Comparison of ENCODE assay signal across 11 cellular contexts in genomic region chr2:120237491-120237902, GRCh38. TPM values are rescaled to one million over a fixed set of nuclear protein-coding genes. Genes with fewer than 3 reads are reported as not detected.
DNase-seq lines count a peak whose midpoint lies in the region; TF ChIP-seq lines count a peak whose summit lies in the region.
"Had no signal": no experiment of that assay in that cellular context is flagged by ENCODE, and none has a peak within 500 bp of the region (broad histone marks: within the 10 kb centered on the region; RNA-seq: fewer than 3 reads in every experiment).

No MANE protein-coding gene starts in this region.

- no peak overlapping the region for H3K4me3 ChIP-seq in cardiac fibroblast (replicated peaks in 1 of 2; ENCODE audit: low read depth in 2 of 2, low read length in 2 of 2)
- H3K4me3 ChIP-seq: tibial nerve had no signal

- no peak for TF ChIP-seq CTCF in cardiac fibroblast (IDR thresholded peaks at IDR 0.05; ENCODE audit: low read depth, low read length)

- DNase-seq in ACHN (peak; percentile 90), HT1080 (ENCODE audit: low read depth) (peak; percentile 88), cardiac fibroblast (ENCODE audit: low read depth in 2 of 2) (peak; percentile 57 to 72), kidney tubule cell (ENCODE audit: low spot score) (peak; percentile 94)
- no peak for DNase-seq in activated naive CD4-positive, alpha-beta T cell treated with anti-CD3 and anti-CD28 coated beads, Interleukin-2, amount 50 U/mL, for 16 hours
- DNase-seq in stimulated activated CD8-positive, alpha-beta memory T cell treated with anti-CD3 and anti-CD28 coated beads, Interleukin-4, amount 100 ng/mL, for 48 hours = no peak
- DNase-seq in stimulated activated CD4-positive, alpha-beta T cell treated with anti-CD3 and anti-CD28 coated beads, Interleukin-4, amount 100 ng/mL, for 1 hour = no peak
- no peak for DNase-seq in activated effector memory CD4-positive, alpha-beta T cell treated with anti-CD3 and anti-CD28 coated beads, Interleukin-2, amount 50 U/mL, for 16 hours
- DNase-seq: BE2C, NCI-H774 had no signal

- in situ Hi-C loops in ACHN (cut with HindIII; ENCODE audit: low pct_ligation_motif_present, low pct_unique_long_range_greater_than_20kb, low sequenced_read_pairs) = no loop called here

RNA-seq across cellular contexts. Expression of gene TMEM185B, which starts 14.3 kb away (rescaled TPM):
- 47.9 and 55.0 TPM in 2 replicates for total RNA-seq in HT1080 (2014; rRNA removed; shearing (Covaris generic))
- 61.5 and 70.4 TPM in 2 replicates for polyA plus RNA-seq in HT1080 (2015; cell fraction: cytosol; rRNA removed)
- polyA plus RNA-seq in HT1080 (2015; cell fraction: nucleus; rRNA removed) = 56.3 and 63.7 TPM in 2 replicates

RNA-seq across cellular contexts. Expression of gene RALB, which starts 15.2 kb away (rescaled TPM):
- 48.3 and 57.6 TPM in 2 replicates for total RNA-seq in HT1080 (2014; rRNA removed; shearing (Covaris generic))
- 78.0 and 89.8 TPM in 2 replicates for polyA plus RNA-seq in HT1080 (2015; cell fraction: cytosol; rRNA removed)
- 28.3 and 34.4 TPM in 2 replicates for polyA plus RNA-seq in HT1080 (2015; cell fraction: nucleus; rRNA removed)

Comparison
In these comparisons a context has a peak if more than half of its experiments do, and no peak if none do; other contexts are left out.
1. DNase-seq: peak in ACHN (single experiment), HT1080 (single experiment), cardiac fibroblast (2 of 2) and kidney tubule cell (single experiment); none in activated naive CD4-positive, alpha-beta T cell treated with anti-CD3 and anti-CD28 coated beads, Interleukin-2, amount 50 U/mL, for 16 hours (single experiment), stimulated activated CD8-positive, alpha-beta memory T cell treated with anti-CD3 and anti-CD28 coated beads, Interleukin-4, amount 100 ng/mL, for 48 hours (single experiment), stimulated activated CD4-positive, alpha-beta T cell treated with anti-CD3 and anti-CD28 coated beads, Interleukin-4, amount 100 ng/mL, for 1 hour (single experiment) and activated effector memory CD4-positive, alpha-beta T cell treated with anti-CD3 and anti-CD28 coated beads, Interleukin-2, amount 50 U/mL, for 16 hours (single experiment).